In the genomic region with DNA sequence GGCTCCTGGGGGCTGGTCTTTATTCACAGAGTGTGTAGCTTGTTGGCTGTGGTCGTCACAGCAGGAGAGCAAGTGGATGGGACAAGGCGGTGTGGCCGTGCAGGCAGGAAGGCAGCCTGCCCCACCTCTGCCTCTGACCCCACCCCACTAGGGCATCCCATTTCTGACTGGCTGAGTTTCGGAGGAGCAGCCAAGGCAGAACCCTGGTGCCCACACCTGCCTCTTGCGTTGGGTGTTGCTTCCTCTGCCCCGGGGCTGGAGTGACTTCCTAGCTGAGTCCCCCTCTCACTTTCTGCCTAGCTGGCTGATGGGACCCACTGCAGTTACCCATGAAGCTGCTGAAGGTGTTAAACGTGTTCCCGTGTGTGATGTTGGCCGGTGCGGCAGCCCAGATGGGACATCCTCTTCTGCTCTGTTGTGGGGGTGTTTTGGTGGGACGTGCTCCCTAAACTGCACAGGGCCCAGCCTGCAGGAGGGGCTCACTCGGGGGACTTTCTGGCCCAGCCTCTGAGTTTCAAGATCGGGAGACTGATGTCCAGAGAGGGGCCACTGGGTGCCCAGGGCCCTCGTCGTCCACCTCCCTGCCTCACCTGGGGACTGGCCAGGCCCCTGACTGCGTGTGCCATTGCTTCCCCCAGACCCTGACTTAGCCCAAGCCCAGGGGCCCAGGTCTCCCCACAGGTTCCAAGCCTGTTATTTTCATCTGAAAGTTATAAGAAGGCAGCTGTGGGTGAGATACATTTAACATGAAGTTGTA, we compare ENCODE assay signal across 22 cellular contexts.
"Had no signal": no experiment of that assay in that cellular context is flagged by ENCODE, and none has a peak within 500 bp of the region (broad histone marks: within the 10 kb centered on the region; RNA-seq: fewer than 3 reads in every experiment).

No MANE protein-coding gene starts in this region.

- FAIRE-seq: bronchial epithelial cell had no signal

- H3K9me3 ChIP-seq: body of pancreas, MG63, SJCRH30, SK-N-SH had no signal

- DNase-seq: activated CD4-positive, alpha-beta T cell treated with anti-CD3 and anti-CD28 coated beads for 36 hours; activated CD8-positive, alpha-beta memory T cell treated with anti-CD3 and anti-CD28 coated beads, Interleukin-2, amount 50 U/mL, for 48 hours; activated CD8-positive, alpha-beta T cell treated with anti-CD3 and anti-CD28 coated beads for 36 hours; activated effector memory CD4-positive, alpha-beta T cell treated with Interleukin-2 at 50 U/mL for 16 hours; activated naive CD4-positive, alpha-beta T cell; activated T-cell treated with anti-CD3 and anti-CD28 coated beads, Interleukin-2, amount 50 U/mL, for 1 hour; MV-4-11; NCI-H1105; NCI-H1436; NCI-H2029 treated with DMSO at 0.1 percent for 48 hours; NCI-H526 treated with DMSO at 0.1 percent for 48 hours; NK-92 treated with Interleukin-12 subunit alpha and Interleukin-12 subunit beta, amount 100 ng/mL, for 24 hours; OCI-M1; Right ventricle myocardium superior; RPMI8226; SK-N-SH had no signal

- H3K4me3 ChIP-seq: body of pancreas, MG63, SJCRH30 had no signal

- ATAC-seq: activated CD4-positive, alpha-beta T cell treated with anti-CD3 and anti-CD28 coated beads for 36 hours; activated CD8-positive, alpha-beta T cell treated with anti-CD3 and anti-CD28 coated beads for 36 hours; body of pancreas; Panc1 had no signal

- H3K27me3 ChIP-seq: body of pancreas, MG63, SJCRH30 had no signal

- H3K4me2 ChIP-seq: SK-N-SH had no signal

- H3K36me3 ChIP-seq: MG63, SJCRH30 had no signal

- H3K4me1 ChIP-seq: body of pancreas had no signal

- H3K9ac ChIP-seq: SK-N-SH had no signal

- H3K27ac ChIP-seq: body of pancreas, SJCRH30, VCaP had no signal
